1 cellular context compared by ENCODE assay signal in the genomic region with DNA sequence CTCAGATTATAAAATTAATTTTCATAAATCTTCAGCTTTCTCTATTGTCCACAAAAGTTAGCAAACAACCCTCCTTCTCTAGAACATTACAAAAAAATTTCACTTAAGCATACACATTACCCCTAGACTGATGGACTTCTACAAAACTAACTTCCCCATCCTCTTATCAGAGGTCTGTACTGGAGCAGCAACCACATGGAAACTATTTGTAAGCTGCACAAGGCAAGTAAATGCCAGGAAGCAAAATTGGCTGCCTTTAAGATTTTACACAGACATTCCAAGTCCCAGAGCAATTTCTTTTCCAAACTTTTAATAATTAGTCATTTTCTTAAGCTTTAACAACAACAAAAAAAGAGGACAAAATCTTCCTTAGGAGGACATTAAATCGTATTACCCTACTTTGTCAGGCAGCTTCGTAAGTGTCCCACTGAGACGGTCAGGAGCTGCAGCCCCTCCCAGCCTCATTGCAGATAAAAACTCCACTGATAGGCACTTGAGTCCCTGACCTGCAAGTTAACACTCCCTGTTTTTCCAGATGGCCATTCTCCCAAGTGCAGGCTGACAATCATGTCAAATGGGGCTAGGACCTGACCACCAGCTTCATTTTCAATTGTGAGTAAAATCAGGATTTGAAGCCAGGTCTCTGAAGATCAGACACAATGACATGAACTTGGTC.
TF ChIP-seq lines count a peak whose summit lies in the region.

No MANE protein-coding gene starts in this region.

TF ChIP-seq in WTC11, 78 proteins besides CTCF, POLR2A, EP300 and RAD21 (continued from another document):
- TF ChIP-seq, protein P1, sequence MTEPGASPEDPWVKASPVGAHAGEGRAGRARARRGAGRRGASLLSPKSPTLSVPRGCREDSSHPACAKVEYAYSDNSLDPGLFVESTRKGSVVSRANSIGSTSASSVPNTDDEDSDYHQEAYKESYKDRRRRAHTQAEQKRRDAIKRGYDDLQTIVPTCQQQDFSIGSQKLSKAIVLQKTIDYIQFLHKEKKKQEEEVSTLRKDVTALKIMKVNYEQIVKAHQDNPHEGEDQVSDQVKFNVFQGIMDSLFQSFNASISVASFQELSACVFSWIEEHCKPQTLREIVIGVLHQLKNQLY (CRISPR knock-in tag; IDR thresholded peaks at IDR 0.05): no peak
- TF ChIP-seq PRDM15 (CRISPR knock-in tag; IDR thresholded peaks at IDR 0.05) (no peak), GABPB1 (CRISPR knock-in tag; IDR thresholded peaks at IDR 0.05) (no peak), NR2C2 (CRISPR knock-in tag; IDR thresholded peaks at IDR 0.05) (no peak), HMGA2 (CRISPR knock-in tag; IDR thresholded peaks at IDR 0.05) (no peak), OVOL2 (CRISPR knock-in tag; IDR thresholded peaks at IDR 0.05; ENCODE audit: borderline replicate concordance) (no peak), ZNF425 (CRISPR knock-in tag; conservative IDR thresholded peaks at IDR 0.05) (no peak), AFF4 (CRISPR knock-in tag; IDR thresholded peaks at IDR 0.05; ENCODE audit: borderline replicate concordance) (no peak)
- TF ChIP-seq, protein P2, sequence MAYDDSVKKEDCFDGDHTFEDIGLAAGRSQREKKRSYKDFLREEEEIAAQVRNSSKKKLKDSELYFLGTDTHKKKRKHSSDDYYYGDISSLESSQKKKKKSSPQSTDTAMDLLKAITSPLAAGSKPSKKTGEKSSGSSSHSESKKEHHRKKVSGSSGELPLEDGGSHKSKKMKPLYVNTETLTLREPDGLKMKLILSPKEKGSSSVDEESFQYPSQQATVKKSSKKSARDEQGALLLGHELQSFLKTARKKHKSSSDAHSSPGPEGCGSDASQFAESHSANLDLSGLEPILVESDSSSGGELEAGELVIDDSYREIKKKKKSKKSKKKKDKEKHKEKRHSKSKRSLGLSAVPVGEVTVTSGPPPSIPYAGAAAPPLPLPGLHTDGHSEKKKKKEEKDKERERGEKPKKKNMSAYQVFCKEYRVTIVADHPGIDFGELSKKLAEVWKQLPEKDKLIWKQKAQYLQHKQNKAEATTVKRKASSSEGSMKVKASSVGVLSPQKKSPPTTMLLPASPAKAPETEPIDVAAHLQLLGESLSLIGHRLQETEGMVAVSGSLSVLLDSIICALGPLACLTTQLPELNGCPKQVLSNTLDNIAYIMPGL (CRISPR knock-in tag; IDR thresholded peaks at IDR 0.05): no peak
- TF ChIP-seq, protein P3, sequence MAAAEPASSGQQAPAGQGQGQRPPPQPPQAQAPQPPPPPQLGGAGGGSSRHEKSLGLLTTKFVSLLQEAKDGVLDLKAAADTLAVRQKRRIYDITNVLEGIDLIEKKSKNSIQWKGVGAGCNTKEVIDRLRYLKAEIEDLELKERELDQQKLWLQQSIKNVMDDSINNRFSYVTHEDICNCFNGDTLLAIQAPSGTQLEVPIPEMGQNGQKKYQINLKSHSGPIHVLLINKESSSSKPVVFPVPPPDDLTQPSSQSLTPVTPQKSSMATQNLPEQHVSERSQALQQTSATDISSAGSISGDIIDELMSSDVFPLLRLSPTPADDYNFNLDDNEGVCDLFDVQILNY (CRISPR knock-in tag; IDR thresholded peaks at IDR 0.05): no peak
TF ChIP-seq in WTC11: peak in this region for 0.
